ENCODE assay signal across 25 cellular contexts in genomic region chr6:42334870-42335269, GRCh38.
"Had no signal": no experiment of that assay in that cellular context is flagged by ENCODE, and none has a peak within 500 bp of the region (broad histone marks: within the 10 kb centered on the region; RNA-seq: fewer than 3 reads in every experiment).

No MANE protein-coding gene starts in this region.

- H3K4me3 Mint-ChIP-seq: activated CD8-positive, alpha-beta T cell treated with anti-CD3 and anti-CD28 coated beads, Interleukin-2, amount 10 ng/mL, durations not matched to agents 7 days and 5 days; activated naive CD8-positive, alpha-beta T cell treated with anti-CD3 and anti-CD28 coated beads, Interleukin-2, amount 50 U/mL, for 24 hours; activated T-cell treated with anti-CD3 and anti-CD28 coated beads, Interleukin-2, amount 50 U/mL, for 24 hours; nephron; stimulated activated naive CD8-positive, alpha-beta T cell treated with anti-CD3 and anti-CD28 coated beads, Interleukin-15, Interleukin-2, amounts not matched to agents 100 ng/mL and 50 ng/mL, for 24 hours had no signal

- H3K27me3 ChIP-seq: body of pancreas, cardiac muscle cell, gastroesophageal sphincter, heart left ventricle, pancreas, right atrium auricular region, spleen, thyroid gland had no signal

- H3K27ac ChIP-seq: body of pancreas, cardiac muscle cell, epithelial cell of prostate, gastroesophageal sphincter, heart left ventricle, pancreas, psoas muscle, right atrium auricular region, thyroid gland, VCaP had no signal

- H3K4me1 ChIP-seq: body of pancreas, pancreas, psoas muscle, right atrium auricular region had no signal

- H3K9me3 Mint-ChIP-seq: activated naive CD8-positive, alpha-beta T cell treated with anti-CD3 and anti-CD28 coated beads, Interleukin-2, amount 50 U/mL, for 24 hours; activated T-cell treated with anti-CD3 and anti-CD28 coated beads, Interleukin-2, amount 50 U/mL, for 24 hours; activated T-helper 2 cell treated with anti-CD3 and anti-CD28 coated beads, Interferon-gamma antibody, Interleukin-2, Interleukin-4, amounts not matched to agents 10 μg/mL and 5 μg/mL and 100 μg/mL, durations not matched to agents 14 hours and 24 hours and 36 hours; nephron; stimulated activated naive CD8-positive, alpha-beta T cell treated with anti-CD3 and anti-CD28 coated beads, Interleukin-15, Interleukin-2, amounts not matched to agents 100 ng/mL and 50 ng/mL, for 24 hours had no signal

- DNase-seq: activated CD4-positive, alpha-beta T cell treated with anti-CD3 and anti-CD28 coated beads, Interleukin-2, amount 50 U/mL, for 1 hour; activated CD8-positive, alpha-beta T cell treated with anti-CD3 and anti-CD28 coated beads, Interleukin-2, amount 10 ng/mL, durations not matched to agents 7 days and 5 days; activated naive CD4-positive, alpha-beta T cell treated with Interleukin-2 at 50 U/mL for 16 hours; activated naive CD8-positive, alpha-beta T cell treated with anti-CD3 and anti-CD28 coated beads, Interleukin-2, amount 50 U/mL, for 24 hours; activated T-cell treated with anti-CD3 and anti-CD28 coated beads, Interleukin-2, amount 50 U/mL, for 24 hours; body of pancreas; cortex of kidney; heart left ventricle; left cardiac atrium; midbrain; pancreas; psoas muscle; spleen; stimulated activated CD4-positive, alpha-beta T cell treated with anti-CD3 and anti-CD28 coated beads, Interleukin-4, amount 100 ng/mL, for 1 hour; substantia nigra; thyroid gland had no signal

- H3K27ac Mint-ChIP-seq: activated CD8-positive, alpha-beta T cell treated with anti-CD3 and anti-CD28 coated beads, Interleukin-2, amount 10 ng/mL, durations not matched to agents 7 days and 5 days; activated naive CD8-positive, alpha-beta T cell treated with anti-CD3 and anti-CD28 coated beads, Interleukin-2, amount 50 U/mL, for 24 hours; activated T-cell treated with anti-CD3 and anti-CD28 coated beads, Interleukin-2, amount 50 U/mL, for 24 hours; activated T-helper 2 cell treated with anti-CD3 and anti-CD28 coated beads, Interferon-gamma antibody, Interleukin-2, Interleukin-4, amounts not matched to agents 10 μg/mL and 5 μg/mL and 100 μg/mL, durations not matched to agents 14 hours and 24 hours and 36 hours; nephron; stimulated activated naive CD8-positive, alpha-beta T cell treated with anti-CD3 and anti-CD28 coated beads, Interleukin-15, Interleukin-2, amounts not matched to agents 100 ng/mL and 50 ng/mL, for 24 hours had no signal

- H3K27me3 Mint-ChIP-seq: activated naive CD8-positive, alpha-beta T cell treated with anti-CD3 and anti-CD28 coated beads, Interleukin-2, amount 50 U/mL, for 24 hours; activated T-cell treated with anti-CD3 and anti-CD28 coated beads, Interleukin-2, amount 50 U/mL, for 24 hours; stimulated activated naive CD8-positive, alpha-beta T cell treated with anti-CD3 and anti-CD28 coated beads, Interleukin-15, Interleukin-2, amounts not matched to agents 100 ng/mL and 50 ng/mL, for 24 hours had no signal

- H3K4me1 Mint-ChIP-seq: nephron had no signal

- ATAC-seq: activated CD4-positive, CD25-positive, alpha-beta regulatory T cell treated with anti-CD3 and anti-CD28 coated beads, Interleukin-2, amount 50 U/mL, for 24 hours; activated CD8-positive, alpha-beta T cell treated with anti-CD3 and anti-CD28 coated beads, Interleukin-2, amount 10 ng/mL, durations not matched to agents 7 days and 5 days; activated naive CD8-positive, alpha-beta T cell treated with anti-CD3 and anti-CD28 coated beads, Interleukin-2, amount 50 U/mL, for 24 hours; body of pancreas; gastroesophageal sphincter; heart left ventricle; left cardiac atrium; pancreas; psoas muscle had no signal

- H3K4me3 ChIP-seq: body of pancreas, cardiac muscle cell, gastroesophageal sphincter, heart left ventricle, pancreas, psoas muscle, right atrium auricular region, spleen, thyroid gland had no signal

- H3K9me3 ChIP-seq: body of pancreas, gastroesophageal sphincter, heart left ventricle, pancreas, psoas muscle, right atrium auricular region, spleen, thyroid gland had no signal

- H3K36me3 ChIP-seq: cardiac muscle cell, gastroesophageal sphincter, heart left ventricle, pancreas, right atrium auricular region, spleen, thyroid gland had no signal
